ENCODE assay signal across 8 cellular contexts in genomic region chr22:37566903-37567798, GRCh38. TPM values are rescaled to one million over a fixed set of nuclear protein-coding genes. Genes with fewer than 3 reads are reported as not detected.
DNase-seq lines count a peak whose midpoint lies in the region; ATAC-seq and TF ChIP-seq lines count a peak whose summit lies in the region.

No MANE protein-coding gene starts in this region.

- no peak overlapping the region for H3K4me3 ChIP-seq in H7 (ENCODE audit: insufficient read depth, low read depth, low read length)
- H3K4me3 ChIP-seq in lung = no peak overlapping the region

- no peaks in the 10 kb centered on the region for H3K9me3 ChIP-seq in lung (ENCODE audit: control insufficient read depth in 2 of 2, insufficient read depth in 1 of 2, low read length in 1 of 2)

- H3K27me3 ChIP-seq in H7 (ENCODE audit: control insufficient read depth, insufficient read depth, low read length) (no peaks in the 10 kb centered on the region), lung (ENCODE audit: control insufficient read depth, insufficient read depth) (no peaks in the 10 kb centered on the region)

- TF ChIP-seq CTCF in lung (IDR thresholded peaks at IDR 0.05; ENCODE audit: control extremely low read depth, extremely low read depth) = peak; percentile 87

- 27 to 32% methylated on average over 16 of the region's 16 CpGs for WGBS in lung, 2 donors

- peak; percentile 59 for ATAC-seq in lung (ENCODE audit: insufficient read depth, low FRiP score)
- ATAC-seq in GM18498 (IDR thresholded peaks at IDR 0.05; ENCODE audit: unreplicated experiment) = no peak

- peak; percentile 29 for DNase-seq in DMS79 (lab: John Stamatoyannopoulos, UW)
- peak; percentile 97 for DNase-seq in H7
- peak; percentile 25 for DNase-seq in NCI-H226
- DNase-seq in activated CD4-positive, alpha-beta T cell treated with anti-CD3 and anti-CD28 coated beads, Interleukin-2, amount 50 U/mL, for 4 hours = peak; percentile 85
- DNase-seq in dermis blood vessel endothelial cell = peak; percentile 78
- DNase-seq in lung (ENCODE audit: low spot score) = peak; percentile 88
- DNase-seq in stimulated activated CD8-positive, alpha-beta memory T cell treated with anti-CD3 and anti-CD28 coated beads, Interleukin-15, amount 100 ng/mL, for 1 hour (ENCODE audit: low read depth) = peak; percentile 86

- H3K27ac ChIP-seq in lung (ENCODE audit: low read depth in 1 of 2, low read length in 1 of 2) = peak overlapping the region in 1 of 2 donors; percentile 89

- peaks cover 0 to 34% of the 10 kb centered on the region in 2 donors for H3K4me1 ChIP-seq in lung (ENCODE audit: control insufficient read depth in 2 of 2, insufficient read depth in 2 of 2, low read length in 2 of 2)

- H3K36me3 ChIP-seq in H7 (replicated peaks; ENCODE audit: control insufficient read depth, insufficient read depth, low read length) = peaks cover 5% of the 10 kb centered on the region
- peaks cover 0 to 21% of the 10 kb centered on the region in 2 donors for H3K36me3 ChIP-seq in lung (ENCODE audit: control insufficient read depth in 2 of 2, insufficient read depth in 2 of 2, low read length in 2 of 2)

RNA-seq across cellular contexts. Expression of gene CDC42EP1, which starts 6.9 kb away (rescaled TPM):
- 13.3 and 22.5 TPM in 2 replicates for total RNA-seq in H7 (2014; rRNA removed; shearing (Covaris generic))
- total RNA-seq in dermis blood vessel endothelial cell = 22.6 and 25.8 TPM in 2 replicates
- total RNA-seq in lung = 10 to 100 TPM; 23.9 to 77.0 TPM
- polyA plus RNA-seq in lung = 10 to 100 TPM; 39.8 to 64.1 TPM

RNA-seq across cellular contexts. Expression of gene LGALS2, which starts 12.7 kb away (rescaled TPM):
- not detected in 2 replicates for total RNA-seq in H7 (2014; rRNA removed; shearing (Covaris generic))
- total RNA-seq in dermis blood vessel endothelial cell (not detected in 2 replicates), lung (1 to 10 TPM in 1 of 2 donors, under 1 TPM in 1; 0.89 to 3.1 TPM)
- 1 to 10 TPM; 2.4 to 4.3 TPM for polyA plus RNA-seq in lung

RNA-seq across cellular contexts. Expression of gene GGA1, which starts 41.5 kb away (rescaled TPM):
- 67.9 and 98.6 TPM in 2 replicates for total RNA-seq in H7 (2014; rRNA removed; shearing (Covaris generic))
- total RNA-seq in dermis blood vessel endothelial cell (48.3 and 55.3 TPM in 2 replicates), lung (10 to 100 TPM; 62.1 to 72.4 TPM)
- polyA plus RNA-seq in lung = 10 to 100 TPM; 51.5 to 53.0 TPM

RNA-seq across cellular contexts. Expression of gene CARD10, which starts 47.9 kb away (rescaled TPM):
- total RNA-seq in H7 (2014; rRNA removed; shearing (Covaris generic)) = 16.5 and 18.4 TPM in 2 replicates
- total RNA-seq in dermis blood vessel endothelial cell (55.8 and 61.6 TPM in 2 replicates), lung (10 to 100 TPM; 12.0 to 16.3 TPM)
- polyA plus RNA-seq in lung = 1 to 10 TPM; 6.8 to 8.4 TPM

Comparison
In these comparisons a context has a peak if more than half of its experiments do, and no peak if none do; other contexts are left out.
1. DNase-seq: peak in every context shown above with its lines; median percentile 97 in H7; 88 in lung; 86 in stimulated activated CD8-positive, alpha-beta memory T cell treated with anti-CD3 and anti-CD28 coated beads, Interleukin-15, amount 100 ng/mL, for 1 hour; 85 in activated CD4-positive, alpha-beta T cell treated with anti-CD3 and anti-CD28 coated beads, Interleukin-2, amount 50 U/mL, for 4 hours; 78 in dermis blood vessel endothelial cell; 29 in DMS79; 25 in NCI-H226.